ENCODE assay signal across 12 cellular contexts in the genomic region with DNA sequence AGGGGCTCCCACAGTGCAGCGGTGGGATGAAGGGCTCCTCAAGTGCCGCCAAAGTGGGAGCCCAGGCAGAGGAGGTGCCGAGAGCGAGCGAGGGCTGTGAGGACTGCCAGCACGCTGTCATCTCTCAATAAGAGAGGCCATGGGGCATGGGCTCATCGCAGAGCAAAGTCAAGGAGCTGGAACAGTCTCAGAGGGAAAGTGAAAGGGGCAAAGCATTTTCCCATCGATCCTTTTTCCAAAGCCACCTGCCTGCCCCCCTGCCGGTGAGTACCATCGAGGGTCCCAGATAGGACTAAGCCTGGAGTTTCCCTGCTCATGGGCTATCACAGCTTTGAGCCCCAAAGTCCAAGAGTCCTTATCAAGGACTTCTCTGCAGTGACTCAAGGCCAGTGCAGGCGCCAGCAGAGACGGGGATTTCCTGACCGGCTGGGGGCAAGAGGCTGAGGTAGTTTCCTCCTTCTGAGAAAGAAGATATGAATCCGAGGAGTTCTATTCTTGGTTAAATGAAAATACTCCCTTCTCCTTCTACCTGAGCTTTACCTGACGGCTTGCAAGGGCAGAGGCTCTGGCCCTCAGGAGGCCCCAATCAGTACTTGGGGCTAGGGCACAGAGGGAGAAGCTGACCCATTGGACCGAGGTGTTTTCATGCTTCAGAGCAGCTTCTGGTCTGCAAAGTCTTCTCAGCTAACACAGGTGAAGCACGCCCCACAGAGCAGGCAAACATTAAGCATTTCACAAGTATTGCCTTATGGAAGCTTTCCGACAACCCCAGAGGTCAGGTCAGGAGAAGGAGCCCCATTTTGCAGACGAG. TPM values are rescaled to one million over a fixed set of nuclear protein-coding genes. Genes with fewer than 3 reads are reported as not detected.
DNase-seq lines count a peak whose midpoint lies in the region; ATAC-seq and TF ChIP-seq lines count a peak whose summit lies in the region.
"Had no signal": no experiment of that assay in that cellular context is flagged by ENCODE, and none has a peak within 500 bp of the region (broad histone marks: within the 10 kb centered on the region; RNA-seq: fewer than 3 reads in every experiment).

No MANE protein-coding gene starts in this region.

- peaks cover 0 to 24% (median 8%) of the 10 kb centered on the region in 4 donors for H3K4me1 ChIP-seq in stomach

- peak overlapping the region in 3 of 5 donors; percentile 53 to 79 (median 76) for H3K27ac ChIP-seq in stomach
- H3K27ac ChIP-seq: BLaER1 treated with 17β-estradiol and CSF1 and Interleukin-3, amounts not matched to agents 10 nM and 100 nM; neutrophil had no signal

- WGBS in stomach, 5 donors = 49 to 67% (median 59%) methylated on average over 17 to 18 of the region's 19 CpGs

- ATAC-seq in natural killer cell treated with Interleukin-12 subunit alpha and Interleukin-12 subunit beta and Interleukin-15 and Interleukin-18, amount 100 ng/mL, for 72 hours = peak in 1 of 2 donors; percentile 50
- ATAC-seq in natural killer cell (no peak), GM19397 (IDR thresholded peaks at IDR 0.05; ENCODE audit: unreplicated experiment) (no peak)

- H3K36me3 ChIP-seq in stomach = peaks cover 0 to 26% (median 5%) of the 10 kb centered on the region in 4 donors
- H3K36me3 ChIP-seq: BLaER1 treated with 17β-estradiol and CSF1 and Interleukin-3, amounts not matched to agents 10 nM and 100 nM; neutrophil had no signal

- H3K9me3 ChIP-seq in stomach = no peaks in the 10 kb centered on the region
- H3K9me3 ChIP-seq: neutrophil had no signal

- no peak for TF ChIP-seq POLR2A in stomach (IDR thresholded peaks at IDR 0.05)

- no peaks in the 10 kb centered on the region for H3K9me3 Mint-ChIP-seq in natural killer cell treated with Interleukin-12 subunit alpha and Interleukin-12 subunit beta and Interleukin-15 and Interleukin-18, amount 100 ng/mL, for 72 hours
- no peaks in the 10 kb centered on the region for H3K9me3 Mint-ChIP-seq in natural killer cell

- DNase-seq in natural killer cell treated with Interleukin-12 subunit alpha and Interleukin-12 subunit beta and Interleukin-15 and Interleukin-18, amount 100 ng/mL, for 72 hours (ENCODE audit: low spot score) = no peak
- DNase-seq in natural killer cell = no peak
- DNase-seq in HK-2 (ENCODE audit: unreplicated experiment) = peak; percentile 57
- DNase-seq in cardiac fibroblast (ENCODE audit: low read depth in 2 of 2) = peak; percentile 59 to 65
- peak; percentile 70 for DNase-seq in stomach
- no peak for DNase-seq in AG20443 (ENCODE audit: low spot score)
- no peak for DNase-seq in HPDE6-E6E7 (ENCODE audit: extremely low spot score)
- DNase-seq: NCI-H1105 treated with DMSO at 0.1 percent for 48 hours had no signal

- peaks cover 5 to 27% of the 10 kb centered on the region in 2 donors for H3K4me1 Mint-ChIP-seq in natural killer cell treated with Interleukin-12 subunit alpha and Interleukin-12 subunit beta and Interleukin-15 and Interleukin-18, amount 100 ng/mL, for 72 hours (ENCODE audit: low read depth in 2 of 2)
- peaks cover 0 to 15% of the 10 kb centered on the region in 2 donors for H3K4me1 Mint-ChIP-seq in natural killer cell

- TF ChIP-seq EP300 in stomach (IDR thresholded peaks at IDR 0.05) = no peak

- no peaks in the 10 kb centered on the region for H3K27me3 Mint-ChIP-seq in natural killer cell treated with Interleukin-12 subunit alpha and Interleukin-12 subunit beta and Interleukin-15 and Interleukin-18, amount 100 ng/mL, for 72 hours
- no peaks in the 10 kb centered on the region for H3K27me3 Mint-ChIP-seq in natural killer cell (ENCODE audit: low read depth in 2 of 2)

- TF ChIP-seq CTCF in natural killer cell (IDR thresholded peaks at IDR 0.05) (no peak), cardiac fibroblast (IDR thresholded peaks at IDR 0.05; ENCODE audit: low read depth, low read length) (no peak), stomach (IDR thresholded peaks at IDR 0.05) (no peak)

- intact Hi-C loops in natural killer cell (cut with micrococcal nuclease) = loop anchor here (5.0 kb wide), 1 partner anchor 243 kb away; no protein-coding TSS in a partner anchor
- intact Hi-C loops in stomach (cut with DNase I; ENCODE audit: low total_unique reads) = loop anchor here (5.0 kb wide), 1 partner anchor 63 kb away; no protein-coding TSS in a partner anchor

- no peak overlapping the region for H3K4me3 ChIP-seq in cardiac fibroblast (replicated peaks in 1 of 2; ENCODE audit: low read depth in 2 of 2, low read length in 2 of 2)
- H3K4me3 ChIP-seq in stomach = no peak overlapping the region
- H3K4me3 ChIP-seq: BLaER1 treated with 17β-estradiol and CSF1 and Interleukin-3, amounts not matched to agents 10 nM and 100 nM had no signal

- H3K27ac Mint-ChIP-seq in natural killer cell treated with Interleukin-12 subunit alpha and Interleukin-12 subunit beta and Interleukin-15 and Interleukin-18, amount 100 ng/mL, for 72 hours = peak overlapping the region; percentile 37 to 57
- no peak overlapping the region for H3K27ac Mint-ChIP-seq in natural killer cell

- H3K36me3 Mint-ChIP-seq in natural killer cell treated with Interleukin-12 subunit alpha and Interleukin-12 subunit beta and Interleukin-15 and Interleukin-18, amount 100 ng/mL, for 72 hours = no peaks in the 10 kb centered on the region
- H3K36me3 Mint-ChIP-seq in natural killer cell = no peaks in the 10 kb centered on the region

- H3K27me3 ChIP-seq in stomach = no peaks in the 10 kb centered on the region
- H3K27me3 ChIP-seq: BLaER1 treated with 17β-estradiol and CSF1 and Interleukin-3, amounts not matched to agents 10 nM and 100 nM; neutrophil had no signal

- H3K4me3 Mint-ChIP-seq in natural killer cell treated with Interleukin-12 subunit alpha and Interleukin-12 subunit beta and Interleukin-15 and Interleukin-18, amount 100 ng/mL, for 72 hours = no peak overlapping the region
- no peak overlapping the region for H3K4me3 Mint-ChIP-seq in natural killer cell

RNA-seq across cellular contexts. Expression of gene ETV7, which starts 22.6 kb away (rescaled TPM):
- total RNA-seq in natural killer cell treated with Interleukin-12 subunit alpha and Interleukin-12 subunit beta and Interleukin-15 and Interleukin-18, amount 100 ng/mL, for 72 hours = 10 to 100 TPM in 1 of 2 donors, 1 to 10 TPM in 1; 6.9 to 19.8 TPM
- 1 to 10 TPM in 2 of 3 donors, under 1 TPM in 1; 0.96 to 2.8 (median 1.7) TPM for total RNA-seq in natural killer cell
- total RNA-seq in stomach = 10 to 100 TPM in 1 of 5 donors, 1 to 10 TPM in 2, under 1 TPM in 1, not detected in 1; 0.37 to 20.4 (median 3.1) TPM
- polyA plus RNA-seq in stomach = 1 to 10 TPM; 2.6 to 7.9 (median 7.1) TPM

RNA-seq across cellular contexts. Expression of gene BNIP5, which starts 28.2 kb away (rescaled TPM):
- total RNA-seq in natural killer cell treated with Interleukin-12 subunit alpha and Interleukin-12 subunit beta and Interleukin-15 and Interleukin-18, amount 100 ng/mL, for 72 hours = not detected
- total RNA-seq in natural killer cell (not detected), stomach (10 to 100 TPM in 1 of 5 donors, 1 to 10 TPM in 4; 3.5 to 14.8 (median 5.7) TPM)
- 1 to 10 TPM; 2.4 to 3.8 (median 3.8) TPM for polyA plus RNA-seq in stomach
- total RNA-seq: dermis microvascular lymphatic vessel endothelial cell had no signal

Comparison
In these comparisons a context has a peak if more than half of its experiments do, and no peak if none do; other contexts are left out.
1. H3K27ac Mint-ChIP-seq: peak in natural killer cell treated with Interleukin-12 subunit alpha and Interleukin-12 subunit beta and Interleukin-15 and Interleukin-18, amount 100 ng/mL, for 72 hours (2 of 2); none in natural killer cell (0 of 2).
2. DNase-seq: peak in HK-2 (single experiment), cardiac fibroblast (2 of 2) and stomach (single experiment); none in natural killer cell treated with Interleukin-12 subunit alpha and Interleukin-12 subunit beta and Interleukin-15 and Interleukin-18, amount 100 ng/mL, for 72 hours (single experiment), natural killer cell (single experiment), AG20443 (single experiment) and HPDE6-E6E7 (single experiment).
3. RNA of gene BNIP5, which starts 28.2 kb away (total RNA-seq): 3.5 to 14.8 TPM in stomach; not detected in natural killer cell treated with Interleukin-12 subunit alpha and Interleukin-12 subunit beta and Interleukin-15 and Interleukin-18, amount 100 ng/mL, for 72 hours and not detected in natural killer cell; every median in the first group is over 4 times any median in the second.